Comparison of ENCODE assay signal across 8 cellular contexts in the genomic region with DNA sequence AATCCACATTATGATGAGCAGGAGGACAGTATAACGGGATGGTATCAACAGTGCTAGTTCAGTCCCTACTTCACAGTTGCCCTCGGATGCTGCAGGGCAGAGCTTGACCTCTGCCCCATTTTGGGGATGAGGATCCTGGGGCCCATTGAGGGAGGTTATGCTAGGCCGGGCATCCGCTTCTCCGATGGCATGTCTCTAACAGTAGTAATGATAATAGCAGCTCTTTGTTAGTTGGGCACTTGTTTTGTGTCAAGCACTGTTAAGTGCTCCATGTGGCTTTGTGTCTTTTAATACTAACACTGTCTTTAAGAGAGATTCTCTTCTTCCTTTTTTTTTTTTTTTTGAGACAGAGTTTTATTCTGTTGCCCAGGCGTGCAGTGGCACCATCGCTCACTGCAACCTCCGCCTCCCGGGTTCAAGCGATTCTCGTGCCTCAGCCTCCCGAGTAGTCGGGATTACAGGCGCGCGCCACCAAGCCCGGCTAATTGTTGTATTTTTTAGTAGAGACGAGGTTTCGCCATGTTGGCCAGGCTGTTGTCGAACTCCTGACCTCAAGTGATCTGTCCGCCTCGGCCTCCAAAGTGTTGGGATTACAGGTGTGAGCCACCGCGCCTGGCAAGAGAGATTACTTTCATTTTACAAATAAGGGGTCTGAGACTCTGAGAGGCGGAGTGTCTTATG. TPM values are rescaled to one million over a fixed set of nuclear protein-coding genes. Genes with fewer than 3 reads are reported as not detected.
A peak's percentile ranks its signal among the peaks of the same experiment; 100 is the strongest.
DNase-seq lines count a peak whose midpoint lies in the region; ATAC-seq and TF ChIP-seq lines count a peak whose summit lies in the region.

No MANE protein-coding gene starts in this region.

- no peak overlapping the region for H3K18ac ChIP-seq in mesendoderm (ENCODE audit: low read length)

- peak overlapping the region; percentile 98 for H3K56ac ChIP-seq in mesendoderm (ENCODE audit: low read length)

- in situ Hi-C loops in ACHN (cut with HindIII; ENCODE audit: low pct_ligation_motif_present, low pct_unique_long_range_greater_than_20kb, low sequenced_read_pairs) = no loop called here
- in situ Hi-C loops in brain microvascular endothelial cell (cut with HindIII; ENCODE audit: low pct_ligation_motif_present, low sequenced_read_pairs) = no loop called here

- peak overlapping the region; percentile 100 for H3K4me2 ChIP-seq in mesendoderm (ENCODE audit: low read length)

- no peak overlapping the region for H3K4ac ChIP-seq in mesendoderm (ENCODE audit: low read depth, low read length)

- H3K4me3 ChIP-seq in HUES6 (ENCODE audit: low read depth, low read length) = peak overlapping the region; percentile 94
- peak overlapping the region; percentile 95 for H3K4me3 ChIP-seq in brain microvascular endothelial cell (ENCODE audit: low read depth, low read length)
- peak overlapping the region; percentile 92 for H3K4me3 ChIP-seq in mesendoderm (ENCODE audit: low read length)
- H3K4me3 ChIP-seq in aorta (ENCODE audit: low read length in 2 of 2) = peak overlapping the region; percentile 43 to 95

- no peak overlapping the region for H4K5ac ChIP-seq in mesendoderm (ENCODE audit: low read length)

- H2BK120ac ChIP-seq in mesendoderm (ENCODE audit: low read depth, low read length) = no peak overlapping the region

- no peak for ATAC-seq in aorta (ENCODE audit: low FRiP score)

- no CpG with 5 or more reads among the region's 25 CpGs for WGBS in mesendoderm (ENCODE audit: extremely low coverage, insufficient coverage, low lambda C conversion rate)
- WGBS in aorta, 2 donors = 73 to 77% methylated on average over 25 of the region's 25 CpGs

- peak overlapping the region; percentile 88 for H2AK5ac ChIP-seq in mesendoderm (ENCODE audit: low read length)

- H3K4me1 ChIP-seq in HUES6 (ENCODE audit: control insufficient read depth, insufficient read depth, low read length) = peaks cover 24% of the 10 kb centered on the region
- H3K4me1 ChIP-seq in mesendoderm (ENCODE audit: control insufficient read depth, low read depth, low read length) = peaks cover 7% of the 10 kb centered on the region
- H3K4me1 ChIP-seq in aorta (ENCODE audit: control insufficient read depth in 1 of 2, insufficient read depth in 2 of 2, low read length in 2 of 2) = no peaks in the 10 kb centered on the region

- no peak overlapping the region for H3K23ac ChIP-seq in mesendoderm (ENCODE audit: low read length)

- intact Hi-C loops in aorta (cut with DNase I) = no loop called here

- no peaks in the 10 kb centered on the region for H3K27me3 ChIP-seq in HUES6 (ENCODE audit: control insufficient read depth, insufficient read depth, low read length)
- H3K27me3 ChIP-seq in brain microvascular endothelial cell (replicated peaks) = no peaks in the 10 kb centered on the region
- no peaks in the 10 kb centered on the region for H3K27me3 ChIP-seq in mesendoderm (ENCODE audit: insufficient read depth, low read length, poor library complexity)
- H3K27me3 ChIP-seq in aorta (ENCODE audit: control insufficient read depth in 1 of 2, insufficient read depth in 2 of 2, low read length in 1 of 2) = no peaks in the 10 kb centered on the region

- peak overlapping the region; percentile 89 for H3K9ac ChIP-seq in HUES6 (ENCODE audit: low read length)
- peak overlapping the region; percentile 95 for H3K9ac ChIP-seq in mesendoderm (ENCODE audit: low read length)

- H2BK15ac ChIP-seq in mesendoderm (replicated peaks; ENCODE audit: low read depth) = no peak overlapping the region

- DNase-seq in ACHN (peak; percentile 31), brain microvascular endothelial cell (no peak), mesendoderm (no peak), aorta (peak in 1 of 2 donors; percentile 64), AG08396 (ENCODE audit: low spot score) (no peak), NCI-H524 treated with DMSO at 0.1 percent for 48 hours (lab: John Stamatoyannopoulos, UW) (no peak), H4 (ENCODE audit: low spot score) (no peak)

- TF ChIP-seq CTCF in brain microvascular endothelial cell (IDR thresholded peaks at IDR 0.05; ENCODE audit: low read depth, low read length, missing control alignments) = no peak

- H3K9me3 ChIP-seq in HUES6 (ENCODE audit: control insufficient read depth, insufficient read depth, low read depth, low read length) (no peaks in the 10 kb centered on the region), aorta (ENCODE audit: control insufficient read depth, low read length) (no peaks in the 10 kb centered on the region)

- H3K36me3 ChIP-seq in HUES6 (ENCODE audit: control insufficient read depth, insufficient read depth, low read length) (peaks cover 2% of the 10 kb centered on the region; the same call in 1 of the 2 replicates), brain microvascular endothelial cell (replicated peaks) (no peaks in the 10 kb centered on the region), mesendoderm (ENCODE audit: control insufficient read depth, insufficient read depth, low read length) (peaks cover 1% of the 10 kb centered on the region), aorta (ENCODE audit: control insufficient read depth in 1 of 2, insufficient read depth in 2 of 2, low read length in 1 of 2) (no peaks in the 10 kb centered on the region)

- no peak overlapping the region for H4K8ac ChIP-seq in mesendoderm (ENCODE audit: low read depth, low read length)

- H3K79me1 ChIP-seq in mesendoderm (ENCODE audit: low read length) = peaks cover 9% of the 10 kb centered on the region

- H3K27ac ChIP-seq in HUES6 (ENCODE audit: low read depth, low read length) (peak overlapping the region; percentile 39; the same call in 1 of the 2 replicates), brain microvascular endothelial cell (no peak overlapping the region), mesendoderm (ENCODE audit: low read depth, low read length) (peak overlapping the region; percentile 91), aorta (ENCODE audit: low read depth in 1 of 2, low read length in 2 of 2) (peak overlapping the region in 1 of 2 donors; percentile 64)

- no peak overlapping the region for H2BK5ac ChIP-seq in mesendoderm (ENCODE audit: low read length)

- peaks cover 55% of the 10 kb centered on the region for H3K79me2 ChIP-seq in mesendoderm (ENCODE audit: control insufficient read depth, insufficient read depth, low read length)

RNA-seq across cellular contexts. Expression of a gene that starts 1.1 kb away (rescaled TPM):
- 133 TPM for polyA plus RNA-seq in mesendoderm (2013, experiment 1 of 2)
- polyA plus RNA-seq in mesendoderm (2013, experiment 2 of 2) = 130 TPM
- total RNA-seq in aorta = 100 to 1,000 TPM in 1 of 2 donors, 10 to 100 TPM in 1; 83.1 to 132 TPM
- polyA plus RNA-seq in aorta = 10 to 100 TPM; 48.4 to 83.4 TPM
- total RNA-seq in H4 (2014; rRNA removed; shearing (Covaris generic)) = 112 and 119 TPM in 2 replicates

RNA-seq across cellular contexts. Expression of a gene that starts 37.9 kb away (rescaled TPM):
- polyA plus RNA-seq in mesendoderm (2013, experiment 1 of 2) = 0.06 TPM
- polyA plus RNA-seq in mesendoderm (2013, experiment 2 of 2) = 0.03 TPM
- total RNA-seq in aorta = 1 to 10 TPM in 1 of 2 donors, under 1 TPM in 1; 0.81 to 1.1 TPM
- polyA plus RNA-seq in aorta = under 1 TPM in 1 of 2 donors, not detected in 1; 0.13 TPM
- 0.04 TPM in 1 of 2 replicates, not detected in the other for total RNA-seq in H4 (2014; rRNA removed; shearing (Covaris generic))

RNA-seq across cellular contexts. Expression of a gene that starts 58.7 kb away (rescaled TPM):
- polyA plus RNA-seq in mesendoderm (2013, experiment 1 of 2) = 290 TPM
- polyA plus RNA-seq in mesendoderm (2013, experiment 2 of 2) = 289 TPM
- 1 to 10 TPM in 1 of 2 donors, under 1 TPM in 1; 0.71 to 1.9 TPM for total RNA-seq in aorta
- polyA plus RNA-seq in aorta = under 1 TPM; 0.25 to 0.79 TPM
- 3.3 and 5.4 TPM in 2 replicates for total RNA-seq in H4 (2014; rRNA removed; shearing (Covaris generic))
